Comparison of ENCODE assay signal across 1 cellular context in genomic region chr9:20280330-20280729, GRCh38.
TF ChIP-seq lines count a peak whose summit lies in the region.

No MANE protein-coding gene starts in this region.

TF ChIP-seq in GM12878, 131 proteins besides CTCF, POLR2A, EP300 and RAD21 (continued from another document):
- TF ChIP-seq SKIL (IDR thresholded peaks at IDR 0.05; ENCODE audit: low read depth, poor library complexity, severe bottlenecking): no peak
- TF ChIP-seq ZNF217 (IDR thresholded peaks at IDR 0.05): no peak
- TF ChIP-seq HSF1 (IDR thresholded peaks at IDR 0.05; ENCODE audit: low read depth, low read length): no peak
- TF ChIP-seq SRF (IDR thresholded peaks at IDR 0.05; ENCODE audit: low read depth in 2 of 2, low read length in 2 of 2): no peak
- no peak for TF ChIP-seq RB1 (IDR thresholded peaks at IDR 0.05; ENCODE audit: borderline replicate concordance)
- no peak for TF ChIP-seq ESRRA (IDR thresholded peaks at IDR 0.05; ENCODE audit: low read length)
- TF ChIP-seq BCL3 (IDR thresholded peaks at IDR 0.05; ENCODE audit: borderline replicate concordance, insufficient read depth, low read depth, low read length, poor library complexity, severe bottlenecking): no peak
- no peak for TF ChIP-seq ZNF592 (IDR thresholded peaks at IDR 0.05)
- no peak for TF ChIP-seq GABPA (IDR thresholded peaks at IDR 0.05; ENCODE audit: low read depth)
- no peak for TF ChIP-seq RELA (IDR thresholded peaks at IDR 0.05; ENCODE audit: borderline replicate concordance, partially characterized antibody)
- no peak for TF ChIP-seq RCOR1 (conservative IDR thresholded peaks at IDR 0.05; ENCODE audit: low read depth, low read length)
- no peak for TF ChIP-seq NR2F1 (conservative IDR thresholded peaks at IDR 0.05)
- no peak for TF ChIP-seq BCL11A (IDR thresholded peaks at IDR 0.05; ENCODE audit: low read depth, low read length)
- no peak for TF ChIP-seq HCFC1 (IDR thresholded peaks at IDR 0.05; ENCODE audit: low read length)
- TF ChIP-seq NFXL1 (IDR thresholded peaks at IDR 0.05; ENCODE audit: borderline replicate concordance): no peak
- TF ChIP-seq IKZF2 (IDR thresholded peaks at IDR 0.05): no peak
- TF ChIP-seq LARP7 (IDR thresholded peaks at IDR 0.05): no peak
